In genomic region chr1:44326821-44327465, GRCh38 we compare ENCODE assay signal across 1 cellular context.
TF ChIP-seq lines count a peak whose summit lies in the region.

No MANE protein-coding gene starts in this region.

TF ChIP-seq in A549, 52 proteins besides CTCF, POLR2A, EP300 and RAD21 (continued from another document):
- TF ChIP-seq HMGXB4 (CRISPR knock-in tag; IDR thresholded peaks at IDR 0.05; ENCODE audit: borderline replicate concordance) (no peak), PHF8 (IDR thresholded peaks at IDR 0.05; ENCODE audit: borderline replicate concordance, low read depth) (no peak), E2F6 (IDR thresholded peaks at IDR 0.05; ENCODE audit: borderline replicate concordance, low read depth) (no peak), ZC3H11A (IDR thresholded peaks at IDR 0.05) (no peak), HOXA7 (CRISPR knock-in tag; IDR thresholded peaks at IDR 0.05) (no peak)
